16 cellular contexts compared by ENCODE assay signal in the genomic region with DNA sequence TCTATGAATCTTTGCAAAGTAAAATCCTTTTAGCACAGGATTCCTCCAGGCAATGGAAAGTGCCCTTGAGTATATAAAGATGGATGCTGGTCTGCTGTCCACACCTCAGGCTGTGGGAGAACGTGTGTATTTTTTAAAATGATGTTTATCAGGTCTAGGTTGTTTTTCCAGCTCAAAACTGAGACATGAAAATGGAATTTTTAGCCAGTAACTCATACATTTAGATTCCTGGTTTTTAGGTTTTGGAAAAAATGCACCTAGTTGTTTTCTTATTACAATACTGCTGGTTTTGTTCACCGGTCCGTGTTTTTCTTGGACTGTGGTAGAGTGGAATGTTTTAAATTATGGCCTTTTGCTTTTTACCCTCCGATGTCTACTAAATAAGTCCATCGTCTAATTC.
DNase-seq lines count a peak whose midpoint lies in the region; ATAC-seq and TF ChIP-seq lines count a peak whose summit lies in the region.
"Had no signal": no experiment of that assay in that cellular context is flagged by ENCODE, and none has a peak within 500 bp of the region (broad histone marks: within the 10 kb centered on the region; RNA-seq: fewer than 3 reads in every experiment).

No MANE protein-coding gene starts in this region.

- H3K27ac ChIP-seq in coronary artery (peak overlapping the region; percentile 54 to 76), trophoblast cell (ENCODE audit: low read depth, low read length) (peak overlapping the region; percentile 25)
- H3K27ac ChIP-seq: A549 had no signal

- CTCF ChIA-PET in WTC11 (lab: Charles Lee), result no interaction called here

- H3K4me2 ChIP-seq in trophoblast cell (ENCODE audit: low read length), result no peak overlapping the region
- H3K4me2 ChIP-seq: A549 had no signal

- H3K4me1 Mint-ChIP-seq in activated T-helper 2 cell treated with anti-CD3 and anti-CD28 coated beads, Interferon-gamma antibody, Interleukin-2, Interleukin-4, amounts not matched to agents 10 μg/mL and 5 μg/mL and 100 μg/mL, durations not matched to agents 14 hours and 24 hours and 36 hours (ENCODE audit: low read depth), result peaks cover 16% of the 10 kb centered on the region
- H3K4me1 Mint-ChIP-seq in WTC11 (no peaks in the 10 kb centered on the region), type B pancreatic cell (ENCODE audit: unreplicated experiment) (peaks cover 3% of the 10 kb centered on the region)
- H3K4me1 Mint-ChIP-seq: CD4-positive, CD25-positive, alpha-beta regulatory T cell had no signal

- H3K36me3 Mint-ChIP-seq in activated T-helper 2 cell treated with anti-CD3 and anti-CD28 coated beads, Interferon-gamma antibody, Interleukin-2, Interleukin-4, amounts not matched to agents 10 μg/mL and 5 μg/mL and 100 μg/mL, durations not matched to agents 14 hours and 24 hours and 36 hours (ENCODE audit: low read depth), result no peaks in the 10 kb centered on the region
- H3K36me3 Mint-ChIP-seq in WTC11 (no peaks in the 10 kb centered on the region), type B pancreatic cell (no peaks in the 10 kb centered on the region)
- H3K36me3 Mint-ChIP-seq: CD4-positive, CD25-positive, alpha-beta regulatory T cell had no signal

- H2BK5ac ChIP-seq in trophoblast cell (ENCODE audit: low read depth, low read length, poor library complexity), result no peak overlapping the region

- WGBS in trophoblast cell (ENCODE audit: extremely low coverage, insufficient coverage, insufficient read length), result no CpG with 5 or more reads among the region's 5 CpGs

- peaks cover 0 to 5% of the 10 kb centered on the region in 2 experiments for H3K4me1 ChIP-seq in trophoblast cell (ENCODE audit: control insufficient read depth in 1 of 2, insufficient read depth in 2 of 2, low read length in 2 of 2)
- H3K4me1 ChIP-seq: A549, Caco-2 had no signal

- no peak overlapping the region for H2BK12ac ChIP-seq in trophoblast cell (ENCODE audit: low read length)

- no peak overlapping the region for H3K4ac ChIP-seq in trophoblast cell (ENCODE audit: low read depth, low read length)

- no peak overlapping the region for H3K18ac ChIP-seq in trophoblast cell (ENCODE audit: low read length)

- no peaks in the 10 kb centered on the region for H3K9me3 Mint-ChIP-seq in activated T-helper 2 cell treated with anti-CD3 and anti-CD28 coated beads, Interferon-gamma antibody, Interleukin-2, Interleukin-4, amounts not matched to agents 10 μg/mL and 5 μg/mL and 100 μg/mL, durations not matched to agents 14 hours and 24 hours and 36 hours
- H3K9me3 Mint-ChIP-seq in WTC11 (peaks cover 3% of the 10 kb centered on the region; the same call in 1 of the 2 replicates), type B pancreatic cell (no peaks in the 10 kb centered on the region)

- H4K91ac ChIP-seq in trophoblast cell (ENCODE audit: low read depth, low read length), result no peak overlapping the region

- H3K79me2 ChIP-seq in trophoblast cell (ENCODE audit: control insufficient read depth, insufficient read depth, low read length, poor library complexity), result no peaks in the 10 kb centered on the region

- TF ChIP-seq CTCF in AG10803 (conservative IDR thresholded peaks at IDR 0.05; ENCODE audit: low read length) (no peak), coronary artery (IDR thresholded peaks at IDR 0.05) (no peak), WTC11 (IDR thresholded peaks at IDR 0.05) (no peak), type B pancreatic cell (conservative IDR thresholded peaks at IDR 0.05) (no peak)

- no peaks in the 10 kb centered on the region for H3K9me3 ChIP-seq in trophoblast cell (ENCODE audit: insufficient read depth, low read depth, low read length)
- H3K9me3 ChIP-seq: A549, Caco-2 had no signal

- H3K27me3 Mint-ChIP-seq in activated T-helper 2 cell treated with anti-CD3 and anti-CD28 coated beads, Interferon-gamma antibody, Interleukin-2, Interleukin-4, amounts not matched to agents 10 μg/mL and 5 μg/mL and 100 μg/mL, durations not matched to agents 14 hours and 24 hours and 36 hours (ENCODE audit: low read depth), result no peaks in the 10 kb centered on the region
- H3K27me3 Mint-ChIP-seq in WTC11 (ENCODE audit: low read depth) (no peaks in the 10 kb centered on the region), type B pancreatic cell (no peaks in the 10 kb centered on the region)
- H3K27me3 Mint-ChIP-seq: CD4-positive, CD25-positive, alpha-beta regulatory T cell had no signal

- POLR2A ChIA-PET in WTC11 (lab: Charles Lee), result no interaction called here

- H3K36me3 ChIP-seq in trophoblast cell (ENCODE audit: control insufficient read depth in 1 of 2, insufficient read depth in 2 of 2, low read length in 2 of 2), result no peaks in the 10 kb centered on the region

- no peak overlapping the region for H3K4me3 Mint-ChIP-seq in activated T-helper 2 cell treated with anti-CD3 and anti-CD28 coated beads, Interferon-gamma antibody, Interleukin-2, Interleukin-4, amounts not matched to agents 10 μg/mL and 5 μg/mL and 100 μg/mL, durations not matched to agents 14 hours and 24 hours and 36 hours (ENCODE audit: low read depth)
- H3K4me3 Mint-ChIP-seq in WTC11 (no peak overlapping the region), type B pancreatic cell (no peak overlapping the region)
- H3K4me3 Mint-ChIP-seq: CD4-positive, CD25-positive, alpha-beta regulatory T cell had no signal

- no peak overlapping the region for H3K23ac ChIP-seq in trophoblast cell (ENCODE audit: low read length)

- H3K79me1 ChIP-seq in trophoblast cell (ENCODE audit: low read length), result peaks cover 2% of the 10 kb centered on the region

- intact Hi-C loops in activated T-helper 2 cell treated with anti-CD3 and anti-CD28 coated beads, Interferon-gamma antibody, Interleukin-2, Interleukin-4, amounts not matched to agents 10 μg/mL and 5 μg/mL and 100 μg/mL, durations not matched to agents 14 hours and 24 hours and 36 hours (cut with micrococcal nuclease), result loop anchor here (1.0 kb wide), 2 partner anchors 9 to 15 kb away; no protein-coding TSS in a partner anchor

- no peak overlapping the region for H4K12ac ChIP-seq in trophoblast cell (ENCODE audit: low read depth, low read length)

- no peak overlapping the region for H2BK120ac ChIP-seq in trophoblast cell (ENCODE audit: insufficient read depth, low read length, poor library complexity)

- peak; percentile 8 for DNase-seq in AG10803 (ENCODE audit: low read depth)
- DNase-seq in activated T-helper 2 cell treated with anti-CD3 and anti-CD28 coated beads, Interferon-gamma antibody, Interleukin-2, Interleukin-4, amounts not matched to agents 10 μg/mL and 5 μg/mL and 100 μg/mL, durations not matched to agents 14 hours and 24 hours and 36 hours (ENCODE audit: low spot score), result no peak
- DNase-seq in coronary artery (ENCODE audit: low spot score), result no peak
- peak; percentile 52 to 81 for DNase-seq in trophoblast cell
- no peak for DNase-seq in WTC11 (ENCODE audit: low spot score)
- no peak for DNase-seq in Ammon's horn (ENCODE audit: low spot score)
- no peak for DNase-seq in type B pancreatic cell (ENCODE audit: extremely low spot score, unreplicated experiment)
- DNase-seq: Caco-2; CD4-positive, CD25-positive, alpha-beta regulatory T cell; DMS53; NCI-H1417; NCI-H1930; NCI-H69; SHP77 had no signal

- no peak overlapping the region for H2AFZ ChIP-seq in trophoblast cell (ENCODE audit: insufficient read depth, low read length, poor library complexity)

- H3K27me3 ChIP-seq in trophoblast cell (ENCODE audit: insufficient read depth, low read length), result no peaks in the 10 kb centered on the region

- no peak for ATAC-seq in WTC11
- no peak for ATAC-seq in HG03045 (IDR thresholded peaks at IDR 0.05; ENCODE audit: unreplicated experiment)
- ATAC-seq: A549 had no signal

- H3K14ac ChIP-seq in trophoblast cell (ENCODE audit: low read length), result no peak overlapping the region

- no peak overlapping the region for H4K8ac ChIP-seq in trophoblast cell (ENCODE audit: low read depth, low read length)

- H2AK5ac ChIP-seq in trophoblast cell (ENCODE audit: low read length), result no peak overlapping the region

- no peak overlapping the region for H3K9ac ChIP-seq in trophoblast cell (ENCODE audit: low read length)

- H3K27ac Mint-ChIP-seq in activated T-helper 2 cell treated with anti-CD3 and anti-CD28 coated beads, Interferon-gamma antibody, Interleukin-2, Interleukin-4, amounts not matched to agents 10 μg/mL and 5 μg/mL and 100 μg/mL, durations not matched to agents 14 hours and 24 hours and 36 hours, result peak overlapping the region; percentile 90
- H3K27ac Mint-ChIP-seq in WTC11 (no peak overlapping the region), type B pancreatic cell (no peak overlapping the region)
- H3K27ac Mint-ChIP-seq: CD4-positive, CD25-positive, alpha-beta regulatory T cell had no signal

- H3K4me3 ChIP-seq in AG10803 (ENCODE audit: low read length) (no peak overlapping the region), coronary artery (no peak overlapping the region), trophoblast cell (ENCODE audit: low read depth, low read length) (no peak overlapping the region)
- H3K4me3 ChIP-seq: A549 had no signal

TF ChIP-seq in WTC11, 78 proteins besides CTCF, POLR2A, EP300 and RAD21 (continues in another document):
- TF ChIP-seq FOXP1 (CRISPR knock-in tag; IDR thresholded peaks at IDR 0.05; ENCODE audit: borderline replicate concordance) (no peak), JAZF1 (CRISPR knock-in tag; IDR thresholded peaks at IDR 0.05) (no peak)
- TF ChIP-seq, protein P1, sequence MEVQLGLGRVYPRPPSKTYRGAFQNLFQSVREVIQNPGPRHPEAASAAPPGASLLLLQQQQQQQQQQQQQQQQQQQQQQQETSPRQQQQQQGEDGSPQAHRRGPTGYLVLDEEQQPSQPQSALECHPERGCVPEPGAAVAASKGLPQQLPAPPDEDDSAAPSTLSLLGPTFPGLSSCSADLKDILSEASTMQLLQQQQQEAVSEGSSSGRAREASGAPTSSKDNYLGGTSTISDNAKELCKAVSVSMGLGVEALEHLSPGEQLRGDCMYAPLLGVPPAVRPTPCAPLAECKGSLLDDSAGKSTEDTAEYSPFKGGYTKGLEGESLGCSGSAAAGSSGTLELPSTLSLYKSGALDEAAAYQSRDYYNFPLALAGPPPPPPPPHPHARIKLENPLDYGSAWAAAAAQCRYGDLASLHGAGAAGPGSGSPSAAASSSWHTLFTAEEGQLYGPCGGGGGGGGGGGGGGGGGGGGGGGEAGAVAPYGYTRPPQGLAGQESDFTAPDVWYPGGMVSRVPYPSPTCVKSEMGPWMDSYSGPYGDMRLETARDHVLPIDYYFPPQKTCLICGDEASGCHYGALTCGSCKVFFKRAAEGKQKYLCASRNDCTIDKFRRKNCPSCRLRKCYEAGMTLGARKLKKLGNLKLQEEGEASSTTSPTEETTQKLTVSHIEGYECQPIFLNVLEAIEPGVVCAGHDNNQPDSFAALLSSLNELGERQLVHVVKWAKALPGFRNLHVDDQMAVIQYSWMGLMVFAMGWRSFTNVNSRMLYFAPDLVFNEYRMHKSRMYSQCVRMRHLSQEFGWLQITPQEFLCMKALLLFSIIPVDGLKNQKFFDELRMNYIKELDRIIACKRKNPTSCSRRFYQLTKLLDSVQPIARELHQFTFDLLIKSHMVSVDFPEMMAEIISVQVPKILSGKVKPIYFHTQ (CRISPR knock-in tag; IDR thresholded peaks at IDR 0.05), result no peak

Comparison
In these comparisons a context has a peak if more than half of its experiments do, and no peak if none do; other contexts are left out.
1. DNase-seq: peak in AG10803 (single experiment) and trophoblast cell (2 of 2); none in activated T-helper 2 cell treated with anti-CD3 and anti-CD28 coated beads, Interferon-gamma antibody, Interleukin-2, Interleukin-4, amounts not matched to agents 10 μg/mL and 5 μg/mL and 100 μg/mL, durations not matched to agents 14 hours and 24 hours and 36 hours (single experiment), coronary artery (single experiment), WTC11 (single experiment), Ammon's horn (single experiment) and type B pancreatic cell (single experiment).